ENCODE assay signal across 17 cellular contexts in genomic region chr11:15826008-15826650, GRCh38.
A peak's percentile ranks its signal among the peaks of the same experiment; 100 is the strongest.
DNase-seq lines count a peak whose midpoint lies in the region; FAIRE-seq and TF ChIP-seq lines count a peak whose summit lies in the region.
"Had no signal": no experiment of that assay in that cellular context is flagged by ENCODE, and none has a peak within 500 bp of the region (broad histone marks: within the 10 kb centered on the region; RNA-seq: fewer than 3 reads in every experiment).

No MANE protein-coding gene starts in this region.

- no peak for TF ChIP-seq CTCF in astrocyte (IDR thresholded peaks at IDR 0.05; ENCODE audit: insufficient read depth, low read depth, low read length)
- TF ChIP-seq CTCF in Calu3 (IDR thresholded peaks at IDR 0.05; ENCODE audit: unreplicated experiment): no peak

- no peak overlapping the region for H4K8ac ChIP-seq in neuronal stem cell (ENCODE audit: low read depth, low read length)

- no peaks in the 10 kb centered on the region for H3K27me3 Mint-ChIP-seq in astrocyte (ENCODE audit: low read depth, unreplicated experiment)
- H3K27me3 Mint-ChIP-seq in Calu3 (ENCODE audit: unreplicated experiment): no peaks in the 10 kb centered on the region
- H3K27me3 Mint-ChIP-seq in activated CD4-positive, alpha-beta T cell treated with anti-CD3 and anti-CD28 coated beads, Interleukin-2, amount 10 ng/mL, durations not matched to agents 24 days and 14 days: peaks cover 3% of the 10 kb centered on the region

- H3K27ac ChIP-seq in astrocyte (ENCODE audit: low read depth, low read length) (no peak overlapping the region), neuronal stem cell (replicated peaks; ENCODE audit: low read length) (no peak overlapping the region)
- H3K27ac ChIP-seq: Peyer's patch had no signal

- peak overlapping the region; percentile 85 for H2BK12ac ChIP-seq in neuronal stem cell (ENCODE audit: low read length)

- no TSS peak for BruUV-seq in Calu3 (replicated peaks; lab: Mats Ljungman, UMichigan)

- no peaks in the 10 kb centered on the region for H3K79me1 ChIP-seq in neuronal stem cell (ENCODE audit: low read depth, low read length)

- no peaks in the 10 kb centered on the region for H3K9me3 ChIP-seq in astrocyte (ENCODE audit: insufficient read depth, low read depth, low read length)
- H3K9me3 ChIP-seq in neuronal stem cell (replicated peaks in 1 of 2; ENCODE audit: control insufficient read depth in 2 of 2, insufficient read depth in 1 of 2, low read depth in 1 of 2, low read length in 2 of 2): no peaks in the 10 kb centered on the region
- H3K9me3 ChIP-seq: MG63, Peyer's patch had no signal

- peaks cover 2% of the 10 kb centered on the region for H3K9me3 Mint-ChIP-seq in astrocyte (ENCODE audit: unreplicated experiment)
- no peaks in the 10 kb centered on the region for H3K9me3 Mint-ChIP-seq in Calu3 (ENCODE audit: low read depth, unreplicated experiment)
- H3K9me3 Mint-ChIP-seq in activated CD4-positive, alpha-beta T cell treated with anti-CD3 and anti-CD28 coated beads, Interleukin-2, amount 10 ng/mL, durations not matched to agents 24 days and 14 days: no peaks in the 10 kb centered on the region
- H3K9me3 Mint-ChIP-seq: CD8-positive, alpha-beta T cell had no signal

- no peaks in the 10 kb centered on the region for H3K79me2 ChIP-seq in astrocyte (ENCODE audit: insufficient read depth, low read length)

- peaks cover 29% of the 10 kb centered on the region for H3K4me1 ChIP-seq in astrocyte (ENCODE audit: insufficient read depth, low read length)
- H3K4me1 ChIP-seq in neuronal stem cell (ENCODE audit: control insufficient read depth in 2 of 2, insufficient read depth in 1 of 2, low read depth in 1 of 2, low read length in 2 of 2): peaks cover 13 to 16% of the 10 kb centered on the region in 2 donors

- CTCF ChIA-PET in Calu3 (lab: Charles Lee): interaction anchor here (1.2 kb wide), 1 partner anchor 96 kb away, joined by 4 read pairs; no protein-coding TSS in a partner anchor

- no peak overlapping the region for H2BK120ac ChIP-seq in neuronal stem cell (ENCODE audit: low read depth, low read length)

- H2AFZ ChIP-seq in astrocyte (ENCODE audit: low read depth, low read length) (peak overlapping the region; percentile 50), neuronal stem cell (ENCODE audit: low read length) (no peak overlapping the region)

- H3K4me3 ChIP-seq in astrocyte (ENCODE audit: insufficient read depth, low read depth, low read length): no peak overlapping the region
- no peak overlapping the region for H3K4me3 ChIP-seq in neuronal stem cell (ENCODE audit: low read length in 2 of 2)
- H3K4me3 ChIP-seq: MG63, Peyer's patch had no signal

- H4K91ac ChIP-seq in neuronal stem cell (ENCODE audit: low read depth, low read length, poor library complexity): no peak overlapping the region

- no peak overlapping the region for H3K14ac ChIP-seq in neuronal stem cell (ENCODE audit: low read length)

- H3K4me2 ChIP-seq in astrocyte (ENCODE audit: low read length) (peak overlapping the region; percentile 16), neuronal stem cell (ENCODE audit: insufficient read depth, low read length, poor library complexity, severe bottlenecking) (no peak overlapping the region)

- no peak overlapping the region for H3K4me3 Mint-ChIP-seq in astrocyte (ENCODE audit: unreplicated experiment)
- H3K4me3 Mint-ChIP-seq in Calu3 (ENCODE audit: low read depth, unreplicated experiment): no peak overlapping the region
- no peak overlapping the region for H3K4me3 Mint-ChIP-seq in activated CD4-positive, alpha-beta T cell treated with anti-CD3 and anti-CD28 coated beads, Interleukin-2, amount 10 ng/mL, durations not matched to agents 24 days and 14 days
- H3K4me3 Mint-ChIP-seq: CD8-positive, alpha-beta T cell had no signal

- peak overlapping the region; percentile 50 for H2BK15ac ChIP-seq in neuronal stem cell (ENCODE audit: low read length)

- H3K36me3 Mint-ChIP-seq in astrocyte (ENCODE audit: low read depth, unreplicated experiment) (no peaks in the 10 kb centered on the region), Calu3 (ENCODE audit: insufficient read depth, unreplicated experiment) (no peaks in the 10 kb centered on the region)
- H3K36me3 Mint-ChIP-seq in activated CD4-positive, alpha-beta T cell treated with anti-CD3 and anti-CD28 coated beads, Interleukin-2, amount 10 ng/mL, durations not matched to agents 24 days and 14 days (ENCODE audit: low read depth): no peaks in the 10 kb centered on the region
- H3K36me3 Mint-ChIP-seq: CD8-positive, alpha-beta T cell had no signal

- intact Hi-C loops in Calu3 (cut with micrococcal nuclease; ENCODE audit: unreplicated experiment): no loop called here
- intact Hi-C loops in activated CD4-positive, alpha-beta T cell treated with anti-CD3 and anti-CD28 coated beads, Interleukin-2, amount 10 ng/mL, durations not matched to agents 24 days and 14 days (cut with micrococcal nuclease): loop anchor here (10.0 kb wide), 1 partner anchor 789 kb away; no protein-coding TSS in a partner anchor

- H3K27me3 ChIP-seq in astrocyte (ENCODE audit: insufficient read depth, low read length) (no peaks in the 10 kb centered on the region), neuronal stem cell (ENCODE audit: control insufficient read depth in 3 of 3, insufficient read depth in 3 of 3, low read depth in 1 of 3, low read length in 3 of 3) (peaks cover 0 to 6% (median 0%) of the 10 kb centered on the region in 3 experiments)
- H3K27me3 ChIP-seq: MG63, Peyer's patch had no signal

- no CpG with 5 or more reads among the region's 7 CpGs for WGBS in neuronal stem cell (ENCODE audit: extremely low coverage in 2 of 2, insufficient read length in 2 of 2, insufficient replicate concordance in 1 of 2), 2 donors

- peak overlapping the region; percentile 68 for H2AK5ac ChIP-seq in neuronal stem cell (ENCODE audit: low read depth, low read length)

- H3K36me3 ChIP-seq in astrocyte (ENCODE audit: insufficient read depth, low read length) (no peaks in the 10 kb centered on the region), neuronal stem cell (replicated peaks in 1 of 2; ENCODE audit: control insufficient read depth in 2 of 2, insufficient read depth in 2 of 2, low read length in 2 of 2) (no peaks in the 10 kb centered on the region)
- H3K36me3 ChIP-seq: MG63, Peyer's patch had no signal

- H4K20me1 ChIP-seq in astrocyte (ENCODE audit: insufficient read depth, low read length): no peaks in the 10 kb centered on the region

- no peak overlapping the region for H3K23ac ChIP-seq in neuronal stem cell (ENCODE audit: low read depth, low read length, poor library complexity)

- peak overlapping the region; percentile 33 for H2BK5ac ChIP-seq in neuronal stem cell (ENCODE audit: low read length)

- DNase-seq in EH (ENCODE audit: low read depth): peak; percentile 30
- peak; percentile 69 for DNase-seq in astrocyte (ENCODE audit: low read depth)
- peak; percentile 65 for DNase-seq in islet precursor cell
- DNase-seq in neuronal stem cell (ENCODE audit: low spot score): no peak
- no peak for DNase-seq in AG08396 (ENCODE audit: low spot score)
- DNase-seq in activated naive CD4-positive, alpha-beta T cell treated with anti-CD3 and anti-CD28 coated beads, Interleukin-2, amount 50 U/mL, for 16 hours: no peak
- DNase-seq in Calu3: no peak
- no peak for DNase-seq in activated CD4-positive, alpha-beta T cell treated with anti-CD3 and anti-CD28 coated beads, Interleukin-2, amount 10 ng/mL, durations not matched to agents 24 days and 14 days
- DNase-seq: CD8-positive, alpha-beta T cell; DMS79 treated with DMSO at 0.1 percent for 48 hours; GF-D8; NCI-H1694; NCI-H2107 had no signal

- H3K4ac ChIP-seq in neuronal stem cell (ENCODE audit: low read length): no peak overlapping the region

- H3K27ac Mint-ChIP-seq in astrocyte (ENCODE audit: unreplicated experiment): peak overlapping the region; percentile 79
- no peak overlapping the region for H3K27ac Mint-ChIP-seq in Calu3 (ENCODE audit: unreplicated experiment)
- H3K27ac Mint-ChIP-seq in activated CD4-positive, alpha-beta T cell treated with anti-CD3 and anti-CD28 coated beads, Interleukin-2, amount 10 ng/mL, durations not matched to agents 24 days and 14 days: no peak overlapping the region
- H3K27ac Mint-ChIP-seq: CD8-positive, alpha-beta T cell had no signal

- no peak overlapping the region for H3K9ac ChIP-seq in astrocyte (ENCODE audit: low read length)
- no peak overlapping the region for H3K9ac ChIP-seq in neuronal stem cell (ENCODE audit: low read depth, low read length, poor library complexity)

- H3K18ac ChIP-seq in neuronal stem cell (ENCODE audit: low read length): peak overlapping the region; percentile 44

- FAIRE-seq in astrocyte (lab: Jason Lieb, UNC): no peak
- FAIRE-seq: GM12891, GM18507 had no signal

- H3K4me1 Mint-ChIP-seq in astrocyte (ENCODE audit: low read depth, unreplicated experiment) (peaks cover 17% of the 10 kb centered on the region), Calu3 (ENCODE audit: low read depth, unreplicated experiment) (peaks cover 17% of the 10 kb centered on the region)
- no peaks in the 10 kb centered on the region for H3K4me1 Mint-ChIP-seq in activated CD4-positive, alpha-beta T cell treated with anti-CD3 and anti-CD28 coated beads, Interleukin-2, amount 10 ng/mL, durations not matched to agents 24 days and 14 days

Comparison
In these comparisons a context has a peak if more than half of its experiments do, and no peak if none do; other contexts are left out.
1. DNase-seq: peak in EH (single experiment), astrocyte (single experiment) and islet precursor cell (single experiment); none in neuronal stem cell (single experiment), AG08396 (single experiment), activated naive CD4-positive, alpha-beta T cell treated with anti-CD3 and anti-CD28 coated beads, Interleukin-2, amount 50 U/mL, for 16 hours (single experiment), Calu3 (single experiment) and activated CD4-positive, alpha-beta T cell treated with anti-CD3 and anti-CD28 coated beads, Interleukin-2, amount 10 ng/mL, durations not matched to agents 24 days and 14 days (single experiment).